28 cellular contexts compared by ENCODE assay signal in genomic region chr17:41020346-41020745, GRCh38. TPM values are rescaled to one million over a fixed set of nuclear protein-coding genes. Genes with fewer than 3 reads are reported as not detected.
"Had no signal": no experiment of that assay in that cellular context is flagged by ENCODE, and none has a peak within 500 bp of the region (broad histone marks: within the 10 kb centered on the region; RNA-seq: fewer than 3 reads in every experiment).

No MANE protein-coding gene starts in this region.

- DNase-seq: effector memory CD4-positive, alpha-beta T cell; gastrocnemius medialis; heart right ventricle; hypothalamus; kidney glomerular epithelial cell; mammary epithelial cell; naive thymus-derived CD4-positive, alpha-beta T cell; nephron progenitor cell; psoas muscle; retina; spleen; stimulated activated CD4-positive, alpha-beta T cell treated with anti-CD3 and anti-CD28 coated beads, Interleukin-15, amount 100 ng/mL, for 24 hours; stimulated activated CD4-positive, alpha-beta T cell treated with anti-CD3 and anti-CD28 coated beads, Interleukin-1b, Interleukin-23, amount 100 ng/mL, for 48 hours; stimulated activated CD4-positive, alpha-beta T cell treated with anti-CD3 and anti-CD28 coated beads, Interleukin-4, amount 100 ng/mL, for 24 hours; tibial artery; upper lobe of left lung; uterus had no signal

- H3K27me3 ChIP-seq: spleen, tibial artery, upper lobe of left lung, uterus had no signal

- H3K4me3 ChIP-seq: gastrocnemius medialis, heart right ventricle, psoas muscle, spleen, tibial artery, upper lobe of left lung, uterus had no signal

- H3K9me3 ChIP-seq: gastrocnemius medialis, psoas muscle, tibial artery, upper lobe of left lung, uterus had no signal

- H3K4me1 Mint-ChIP-seq: naive thymus-derived CD4-positive, alpha-beta T cell; nephron progenitor cell; stimulated activated memory B cell treated with anti-CD40 and anti-IgM and Interleukin-4, amounts not matched to agents 10 μg/mL and 1 μg/mL and 100 μg/mL, for 72 hours had no signal

- H3K36me3 Mint-ChIP-seq: stimulated activated memory B cell treated with anti-CD40 and anti-IgM and Interleukin-4, amounts not matched to agents 10 μg/mL and 1 μg/mL and 100 μg/mL, for 72 hours had no signal

- ATAC-seq: esophagus mucosa; gastrocnemius medialis; heart right ventricle; left lobe of liver; naive thymus-derived CD4-positive, alpha-beta T cell; psoas muscle; sciatic nerve; stimulated activated memory B cell treated with anti-CD40 and anti-IgM and Interleukin-4, amounts not matched to agents 10 μg/mL and 1 μg/mL and 100 μg/mL, for 72 hours had no signal

- H3K9me3 Mint-ChIP-seq: stimulated activated naive CD8-positive, alpha-beta T cell treated with anti-CD3 and anti-CD28 coated beads, Interleukin-15, Interleukin-2, amounts not matched to agents 100 ng/mL and 50 ng/mL, for 24 hours had no signal

- H3K4me3 Mint-ChIP-seq: naive thymus-derived CD4-positive, alpha-beta T cell; nephron progenitor cell; stimulated activated memory B cell treated with anti-CD40 and anti-IgM and Interleukin-4, amounts not matched to agents 10 μg/mL and 1 μg/mL and 100 μg/mL, for 72 hours; stimulated activated naive CD8-positive, alpha-beta T cell treated with anti-CD3 and anti-CD28 coated beads, Interleukin-15, Interleukin-2, amounts not matched to agents 100 ng/mL and 50 ng/mL, for 24 hours had no signal

- H3K27ac Mint-ChIP-seq: naive thymus-derived CD4-positive, alpha-beta T cell; nephron progenitor cell; stimulated activated memory B cell treated with anti-CD40 and anti-IgM and Interleukin-4, amounts not matched to agents 10 μg/mL and 1 μg/mL and 100 μg/mL, for 72 hours; stimulated activated naive CD8-positive, alpha-beta T cell treated with anti-CD3 and anti-CD28 coated beads, Interleukin-15, Interleukin-2, amounts not matched to agents 100 ng/mL and 50 ng/mL, for 24 hours had no signal

- H3K36me3 ChIP-seq: gastrocnemius medialis, heart right ventricle, spleen, tibial artery, upper lobe of left lung, uterus had no signal

- H3K27ac ChIP-seq: gastrocnemius medialis, heart right ventricle, psoas muscle, spleen, tibial artery, upper lobe of left lung, uterus had no signal

- H3K4me1 ChIP-seq: gastrocnemius medialis, heart right ventricle, psoas muscle, spleen, tibial artery, upper lobe of left lung, uterus had no signal

RNA-seq across cellular contexts. Expression of gene KRTAP1-5, which starts 6.7 kb away (rescaled TPM):
- total RNA-seq: esophagus mucosa; gastrocnemius medialis; heart right ventricle; left lobe of liver; mesenteric fat pad; mononuclear cell; naive thymus-derived CD4-positive, alpha-beta T cell; omental fat pad; psoas muscle; sciatic nerve; skeletal muscle tissue; spleen; temporal lobe; upper lobe of left lung; uterus had no signal
- polyA plus RNA-seq: heart right ventricle; mammary epithelial cell; naive thymus-derived CD4-positive, alpha-beta T cell; psoas muscle; spleen had no signal

RNA-seq across cellular contexts. Expression of gene KRTAP1-4, which starts 9.6 kb away (rescaled TPM):
- total RNA-seq: esophagus mucosa; fibroblast of lung; gastrocnemius medialis; heart right ventricle; left lobe of liver; mammary epithelial cell; mesenteric fat pad; mononuclear cell; naive thymus-derived CD4-positive, alpha-beta T cell; omental fat pad; psoas muscle; sciatic nerve; skeletal muscle tissue; spleen; temporal lobe; upper lobe of left lung; uterus had no signal
- polyA plus RNA-seq: fibroblast of lung; heart right ventricle; mammary epithelial cell; naive thymus-derived CD4-positive, alpha-beta T cell; psoas muscle; spleen had no signal

RNA-seq across cellular contexts. Expression of gene KRTAP3-1, which starts 11.4 kb away (rescaled TPM):
- total RNA-seq: esophagus mucosa; fibroblast of lung; gastrocnemius medialis; heart right ventricle; left lobe of liver; mammary epithelial cell; mesenteric fat pad; mononuclear cell; naive thymus-derived CD4-positive, alpha-beta T cell; omental fat pad; psoas muscle; sciatic nerve; skeletal muscle tissue; spleen; temporal lobe; upper lobe of left lung; uterus had no signal
- polyA plus RNA-seq: fibroblast of lung; heart right ventricle; mammary epithelial cell; naive thymus-derived CD4-positive, alpha-beta T cell; psoas muscle; spleen had no signal

RNA-seq across cellular contexts. Expression of gene KRTAP1-3, which starts 14.3 kb away (rescaled TPM):
- total RNA-seq: esophagus mucosa; fibroblast of lung; gastrocnemius medialis; heart right ventricle; left lobe of liver; mammary epithelial cell; mesenteric fat pad; mononuclear cell; naive thymus-derived CD4-positive, alpha-beta T cell; omental fat pad; psoas muscle; sciatic nerve; skeletal muscle tissue; spleen; temporal lobe; upper lobe of left lung; uterus had no signal
- polyA plus RNA-seq: fibroblast of lung; heart right ventricle; mammary epithelial cell; naive thymus-derived CD4-positive, alpha-beta T cell; psoas muscle; spleen had no signal

RNA-seq across cellular contexts. Expression of gene KRTAP3-2, which starts 20.6 kb away (rescaled TPM):
- total RNA-seq: esophagus mucosa; fibroblast of lung; gastrocnemius medialis; heart right ventricle; left lobe of liver; mammary epithelial cell; mesenteric fat pad; mononuclear cell; naive thymus-derived CD4-positive, alpha-beta T cell; omental fat pad; psoas muscle; sciatic nerve; skeletal muscle tissue; spleen; temporal lobe; upper lobe of left lung; uterus had no signal
- polyA plus RNA-seq: fibroblast of lung; heart right ventricle; mammary epithelial cell; naive thymus-derived CD4-positive, alpha-beta T cell; psoas muscle; spleen had no signal
